ENCODE assay signal across 9 cellular contexts in the genomic region with DNA sequence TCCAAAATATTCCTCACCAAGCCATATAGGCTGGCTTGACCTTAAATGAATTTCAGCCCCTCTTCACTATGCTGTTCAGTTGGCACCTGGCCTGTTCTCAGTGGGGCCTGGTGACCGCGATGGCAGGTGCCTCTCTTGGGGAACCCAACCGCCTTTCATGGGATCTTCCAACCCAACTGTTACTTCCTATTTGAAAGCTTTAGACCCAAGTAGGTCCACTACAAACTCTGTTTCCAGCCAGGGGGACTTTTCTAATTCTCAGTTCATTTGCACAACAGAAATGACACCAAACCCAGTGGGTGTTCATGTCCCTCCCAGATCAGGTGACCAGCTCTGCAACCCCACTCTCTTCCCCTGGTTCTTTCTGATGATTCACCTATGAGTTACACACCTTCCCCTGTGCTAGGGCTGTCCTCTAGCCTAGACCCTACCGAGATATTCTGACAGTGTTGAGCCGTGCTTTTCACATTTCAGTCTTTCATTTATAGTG. TPM values are rescaled to one million over a fixed set of nuclear protein-coding genes. Genes with fewer than 3 reads are reported as not detected.
A peak's percentile ranks its signal among the peaks of the same experiment; 100 is the strongest.
DNase-seq lines count a peak whose midpoint lies in the region; ATAC-seq, FAIRE-seq and TF ChIP-seq lines count a peak whose summit lies in the region.
"Had no signal": no experiment of that assay in that cellular context is flagged by ENCODE, and none has a peak within 500 bp of the region (broad histone marks: within the 10 kb centered on the region; RNA-seq: fewer than 3 reads in every experiment).

No MANE protein-coding gene starts in this region.

- CTCF ChIA-PET in GM12878 (lab: Yijun Ruan, JAX): interaction anchor here (0.6 to 2.2 kb wide), 11 partner anchors 9 to 449 kb away, joined by 3 to 12 read pairs (median 7); no protein-coding TSS in a partner anchor

- 4% methylated on average over 5 of the region's 5 CpGs for WGBS in GM12878 (ENCODE audit: insufficient coverage, insufficient replicate concordance, low lambda C conversion rate, missing lambda C conversion rate)

- no TSS peak for BruUV-seq in GM12878 (replicated peaks; lab: Mats Ljungman, UMichigan)

- DNase-seq in GM12878 (ENCODE audit: low read depth, low spot score): peak; percentile 96
- DNase-seq in type B pancreatic cell (ENCODE audit: extremely low spot score, unreplicated experiment): no peak
- DNase-seq in NCI-H524 (lab: John Stamatoyannopoulos, UW): no peak
- no peak for DNase-seq in LoVo (ENCODE audit: low spot score)
- DNase-seq in hepatic stellate cell (ENCODE audit: low spot score): no peak
- DNase-seq: NCI-H187 treated with DMSO at 0.1 percent for 48 hours had no signal

- no peak overlapping the region for H3K27ac Mint-ChIP-seq in type B pancreatic cell

- no peak for TF ChIP-seq RAD21 in GM12878 (IDR thresholded peaks at IDR 0.05; ENCODE audit: insufficient read depth, low read depth, low read length)

- peak; percentile 73 to 89 for TF ChIP-seq EP300 in GM12878 (IDR thresholded peaks at IDR 0.05; ENCODE audit: borderline replicate concordance in 1 of 2, control insufficient read depth in 1 of 2, low read depth in 2 of 2, low read length in 2 of 2)

- ATAC-seq in GM18517 (IDR thresholded peaks at IDR 0.05; ENCODE audit: unreplicated experiment) (peak; percentile 63), GM19468 (IDR thresholded peaks at IDR 0.05; ENCODE audit: extremely low read depth, unreplicated experiment) (peak; percentile 54), HG03095 (IDR thresholded peaks at IDR 0.05; ENCODE audit: unreplicated experiment) (peak; percentile 50), GM12878 (peak; percentile 86)

- peak overlapping the region; percentile 96 for H3K27ac ChIP-seq in GM12878 (ENCODE audit: control insufficient read depth, insufficient read depth)

- TF ChIP-seq CTCF in GM12878 (IDR thresholded peaks at IDR 0.05 in 2 of 3, conservative IDR thresholded peaks at IDR 0.05 in 1 of 3; ENCODE audit: control insufficient read depth in 2 of 3, extremely low read depth in 1 of 3, insufficient read depth in 1 of 3, low read depth in 3 of 3, low read length in 3 of 3): no peak
- TF ChIP-seq CTCF in type B pancreatic cell (conservative IDR thresholded peaks at IDR 0.05): no peak

- no peaks in the 10 kb centered on the region for H3K9me3 ChIP-seq in GM12878 (replicated peaks; ENCODE audit: control insufficient read depth, insufficient read depth, low read length)

- peaks cover 4% of the 10 kb centered on the region for H3K4me1 Mint-ChIP-seq in type B pancreatic cell (ENCODE audit: unreplicated experiment)

- intact Hi-C loops in GM12878 (cut with micrococcal nuclease; ENCODE audit: unreplicated experiment): loop anchor here (2.0 to 5.0 kb wide), 2 partner anchors 285 to 466 kb away; no protein-coding TSS in a partner anchor

- H3K9ac ChIP-seq in GM12878 (ENCODE audit: control insufficient read depth, insufficient read depth, low read length): peak overlapping the region; percentile 55; the same call in 1 of the 2 replicates

- RAD21 ChIA-PET in GM12878 (lab: Charles Lee; ENCODE audit: unreplicated experiment): interaction anchor here (0.5 to 2.7 kb wide), 10 partner anchors 10 to 463 kb away, joined by 3 to 20 read pairs (median 4); partner anchors contain the start of gene ANKRD12

- peaks cover 3% of the 10 kb centered on the region for H3K27me3 Mint-ChIP-seq in type B pancreatic cell

- no peaks in the 10 kb centered on the region for H3K36me3 Mint-ChIP-seq in type B pancreatic cell

- POLR2A ChIA-PET in GM12878 (lab: Charles Lee): interaction anchor here (1.0 to 3.7 kb wide), 5 partner anchors 16 to 75 kb away, joined by 3 to 23 read pairs (median 4); partner anchors contain the start of gene NDUFV2

- H3K9me3 Mint-ChIP-seq in type B pancreatic cell: no peaks in the 10 kb centered on the region

- H3K4me1 ChIP-seq in GM12878 (ENCODE audit: control insufficient read depth, insufficient read depth, low read length): peaks cover 66% of the 10 kb centered on the region

- H3K4me3 ChIP-seq in GM12878: peak overlapping the region; percentile 8; the same call in 1 of the 2 replicates

- no peaks in the 10 kb centered on the region for H3K79me2 ChIP-seq in GM12878 (ENCODE audit: control insufficient read depth, insufficient read depth, low read length)

- H3K36me3 ChIP-seq in GM12878 (ENCODE audit: control insufficient read depth in 2 of 2, insufficient read depth in 2 of 2, low read length in 1 of 2): no peaks in the 10 kb centered on the region

- H3K27me3 ChIP-seq in GM12878 (replicated peaks in 1 of 2; ENCODE audit: control insufficient read depth in 2 of 2, insufficient read depth in 2 of 2, low read length in 1 of 2): no peaks in the 10 kb centered on the region

- FAIRE-seq in GM12878 (lab: Jason Lieb, UNC): peak; percentile 44

- H3K4me3 Mint-ChIP-seq in type B pancreatic cell: no peak overlapping the region

- no peaks in the 10 kb centered on the region for H4K20me1 ChIP-seq in GM12878 (ENCODE audit: control insufficient read depth, insufficient read depth)

- in situ Hi-C loops in GM12878 (cut with MboI): loop anchor here (10.0 kb wide), 1 partner anchor 268 kb away; the partner anchor contains the start of gene TWSG1

- H3K4me2 ChIP-seq in GM12878 (ENCODE audit: control insufficient read depth, insufficient read depth): peak overlapping the region; percentile 77

- peak; percentile 23 for TF ChIP-seq POLR2A in GM12878 (IDR thresholded peaks at IDR 0.05; ENCODE audit: low read depth, low read length)

- SMC1A ChIA-PET in GM12878 (lab: Charles Lee; ENCODE audit: uncharacterized antibody, unreplicated experiment): interaction anchor here (0.6 to 4.4 kb wide), 16 partner anchors 9 to 848 kb away, joined by 3 to 48 read pairs (median 6); partner anchors contain the start of gene NDUFV2

- no peak overlapping the region; the same call in 1 of the 2 replicates for H2AFZ ChIP-seq in GM12878 (ENCODE audit: control insufficient read depth, low read depth, low read length)

TF ChIP-seq in GM12878, 131 proteins besides CTCF, POLR2A, EP300 and RAD21 (continues in another document):
- TF ChIP-seq LARP7 (IDR thresholded peaks at IDR 0.05) (0 out of 2 replicates have a peak, but pooled peaks have one; percentile 24), BHLHE40 (IDR thresholded peaks at IDR 0.05; ENCODE audit: borderline replicate concordance in 1 of 2, low read depth in 2 of 2, low read length in 1 of 2) (peak; percentile 97 to 98), ZNF622 (IDR thresholded peaks at IDR 0.05) (no peak), MTA2 (IDR thresholded peaks at IDR 0.05; ENCODE audit: low read depth) (peak; percentile 76; the same call in 1 of the 2 replicates), YBX1 (IDR thresholded peaks at IDR 0.05) (no peak), EED (IDR thresholded peaks at IDR 0.05; ENCODE audit: low read depth) (peak; percentile 95), CHD2 (IDR thresholded peaks at IDR 0.05; ENCODE audit: borderline replicate concordance, low read depth, low read length) (no peak)
- TF ChIP-seq, protein P1, sequence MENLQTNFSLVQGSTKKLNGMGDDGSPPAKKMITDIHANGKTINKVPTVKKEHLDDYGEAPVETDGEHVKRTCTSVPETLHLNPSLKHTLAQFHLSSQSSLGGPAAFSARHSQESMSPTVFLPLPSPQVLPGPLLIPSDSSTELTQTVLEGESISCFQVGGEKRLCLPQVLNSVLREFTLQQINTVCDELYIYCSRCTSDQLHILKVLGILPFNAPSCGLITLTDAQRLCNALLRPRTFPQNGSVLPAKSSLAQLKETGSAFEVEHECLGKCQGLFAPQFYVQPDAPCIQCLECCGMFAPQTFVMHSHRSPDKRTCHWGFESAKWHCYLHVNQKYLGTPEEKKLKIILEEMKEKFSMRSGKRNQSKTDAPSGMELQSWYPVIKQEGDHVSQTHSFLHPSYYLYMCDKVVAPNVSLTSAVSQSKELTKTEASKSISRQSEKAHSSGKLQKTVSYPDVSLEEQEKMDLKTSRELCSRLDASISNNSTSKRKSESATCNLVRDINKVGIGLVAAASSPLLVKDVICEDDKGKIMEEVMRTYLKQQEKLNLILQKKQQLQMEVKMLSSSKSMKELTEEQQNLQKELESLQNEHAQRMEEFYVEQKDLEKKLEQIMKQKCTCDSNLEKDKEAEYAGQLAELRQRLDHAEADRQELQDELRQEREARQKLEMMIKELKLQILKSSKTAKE (IDR thresholded peaks at IDR 0.05; ENCODE audit: low read depth, poor library complexity, severe bottlenecking): peak; percentile 50
- TF ChIP-seq, protein P2, sequence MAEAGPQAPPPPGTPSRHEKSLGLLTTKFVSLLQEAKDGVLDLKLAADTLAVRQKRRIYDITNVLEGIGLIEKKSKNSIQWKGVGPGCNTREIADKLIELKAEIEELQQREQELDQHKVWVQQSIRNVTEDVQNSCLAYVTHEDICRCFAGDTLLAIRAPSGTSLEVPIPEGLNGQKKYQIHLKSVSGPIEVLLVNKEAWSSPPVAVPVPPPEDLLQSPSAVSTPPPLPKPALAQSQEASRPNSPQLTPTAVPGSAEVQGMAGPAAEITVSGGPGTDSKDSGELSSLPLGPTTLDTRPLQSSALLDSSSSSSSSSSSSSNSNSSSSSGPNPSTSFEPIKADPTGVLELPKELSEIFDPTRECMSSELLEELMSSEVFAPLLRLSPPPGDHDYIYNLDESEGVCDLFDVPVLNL (IDR thresholded peaks at IDR 0.05; ENCODE audit: low read depth, low read length): no peak
- TF ChIP-seq, protein P3, sequence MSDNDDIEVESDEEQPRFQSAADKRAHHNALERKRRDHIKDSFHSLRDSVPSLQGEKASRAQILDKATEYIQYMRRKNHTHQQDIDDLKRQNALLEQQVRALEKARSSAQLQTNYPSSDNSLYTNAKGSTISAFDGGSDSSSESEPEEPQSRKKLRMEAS (IDR thresholded peaks at IDR 0.05; ENCODE audit: low read depth, low read length): no peak

RNA-seq across cellular contexts. Expression of gene NDUFV2, which starts 35.6 kb away (rescaled TPM):
- 299 and 306 TPM in 2 replicates for total RNA-seq in GM12878 (2013; cell fraction: nucleolus; rRNA removed)
- 321 and 329 TPM in 2 replicates for total RNA-seq in GM12878 (2014; rRNA removed)
- total RNA-seq in GM12878 (2014; rRNA removed; fragmentation: Illumina TruSeq; extraction: Trizol): 278 and 282 TPM in 2 replicates
- total RNA-seq in GM12878 (2021): 254 and 267 TPM in 2 replicates
- polyA plus RNA-seq in GM12878 (2011; ENCODE audit: low read depth): 211 TPM
- 236 and 300 TPM in 2 replicates for polyA plus RNA-seq in GM12878 (2011; rRNA removed)
- 110 and 117 TPM in 2 replicates for polyA plus RNA-seq in GM12878 (2011; cell fraction: cytosol; rRNA removed)
- 87.7 and 96.6 TPM in 2 replicates for polyA plus RNA-seq in GM12878 (2011; cell fraction: nucleus; rRNA removed)
- polyA plus RNA-seq in GM12878 (2012): 189 and 202 TPM in 2 replicates
- polyA plus RNA-seq in GM12878 (2014; fragmentation: Illumina TruSeq; extraction: Trizol): 290 and 321 TPM in 2 replicates
- polyA plus RNA-seq in GM12878 (2014; fragmentation: Nextera tagmentation; extraction: Ambion mirVana): 100 to 1,000 TPM; 409 to 471 TPM
- polyA plus RNA-seq in GM12878 (2014; rRNA removed): 281 and 302 TPM in 2 replicates
- polyA plus RNA-seq in GM12878 (2016; fragmentation: Nextera tagmentation; extraction: Ambion mirVana): 100 to 1,000 TPM; 584 to 590 TPM
- 68.0 and 81.6 TPM in 2 replicates for polyA minus RNA-seq in GM12878 (2011; rRNA and poly(A)+ RNA removed)
- polyA minus RNA-seq in GM12878 (2011; cell fraction: cytosol; rRNA and poly(A)+ RNA removed): 19.5 and 28.3 TPM in 2 replicates
- polyA minus RNA-seq in GM12878 (2011; cell fraction: nucleus; rRNA and poly(A)+ RNA removed): 85.4 and 121 TPM in 2 replicates
- total RNA-seq in type B pancreatic cell (ENCODE audit: low replicate concordance): 122 and 135 TPM in 2 replicates
